Comparison of ENCODE assay signal across 9 cellular contexts in genomic region chr14:68793734-68794129, GRCh38. TPM values are rescaled to one million over a fixed set of nuclear protein-coding genes. Genes with fewer than 3 reads are reported as not detected.
DNase-seq lines count a peak whose midpoint lies in the region; ATAC-seq, FAIRE-seq and TF ChIP-seq lines count a peak whose summit lies in the region.
"Had no signal": no experiment of that assay in that cellular context is flagged by ENCODE, and none has a peak within 500 bp of the region (broad histone marks: within the 10 kb centered on the region; RNA-seq: fewer than 3 reads in every experiment).

No MANE protein-coding gene starts in this region.

- H3K36me3 ChIP-seq in BLaER1 = peaks cover 31% of the 10 kb centered on the region
- H3K36me3 ChIP-seq in MG63 = peaks cover 38% of the 10 kb centered on the region
- H3K36me3 ChIP-seq in bronchial epithelial cell (ENCODE audit: control insufficient read depth, insufficient read depth, low read length) = peaks cover 31% of the 10 kb centered on the region
- peaks cover 30% of the 10 kb centered on the region for H3K36me3 ChIP-seq in mesodermal cell (ENCODE audit: control insufficient read depth, insufficient read depth, low read length)
- peaks cover 0 to 25% (median 9%) of the 10 kb centered on the region in 4 donors for H3K36me3 ChIP-seq in transverse colon

- peak overlapping the region; percentile 99 for H3K4me3 ChIP-seq in BLaER1
- peak overlapping the region; percentile 85 for H3K4me3 ChIP-seq in MG63
- H3K4me3 ChIP-seq in bronchial epithelial cell (ENCODE audit: low read depth, low read length) = peak overlapping the region; percentile 96
- H3K4me3 ChIP-seq in mesodermal cell (ENCODE audit: extremely low read depth, insufficient read depth, low read length, poor library complexity, severe bottlenecking) = peak overlapping the region; percentile 99
- H3K4me3 ChIP-seq in transverse colon = peak overlapping the region; percentile 55 to 86 (median 70)

- H3K27ac ChIP-seq in BLaER1 (peak overlapping the region; percentile 97), mesodermal cell (ENCODE audit: low read depth, low read length, severe bottlenecking) (peak overlapping the region; percentile 100), transverse colon (peak overlapping the region; percentile 97 to 100 (median 98))

- peak overlapping the region; percentile 90 for H3K4me2 ChIP-seq in BLaER1

- intact Hi-C loops in transverse colon (cut with DNase I; ENCODE audit: low total_unique reads) = loop anchor here (2.0 to 10.0 kb wide), 3 partner anchors 245 to 546 kb away; no protein-coding TSS in a partner anchor

- no peak for DNase-seq in MG63
- no peak for DNase-seq in bronchial epithelial cell (ENCODE audit: low read depth)
- DNase-seq in transverse colon = no peak
- no peak for DNase-seq in globus pallidus (ENCODE audit: low spot score)
- no peak for DNase-seq in NCI-H345 (lab: John Stamatoyannopoulos, UW)

- H3K4me1 ChIP-seq in BLaER1 (peaks cover 15% of the 10 kb centered on the region), mesodermal cell (ENCODE audit: control insufficient read depth, insufficient read depth, low read length, poor library complexity, severe bottlenecking) (peaks cover 27% of the 10 kb centered on the region), transverse colon (peaks cover 9 to 26% (median 24%) of the 10 kb centered on the region in 4 donors)

- H3K9ac ChIP-seq in BLaER1 = peak overlapping the region; percentile 93

- no peaks in the 10 kb centered on the region for H3K27me3 ChIP-seq in BLaER1
- H3K27me3 ChIP-seq in MG63 = no peaks in the 10 kb centered on the region
- no peaks in the 10 kb centered on the region for H3K27me3 ChIP-seq in bronchial epithelial cell (ENCODE audit: control insufficient read depth, insufficient read depth, low read length)
- no peaks in the 10 kb centered on the region for H3K27me3 ChIP-seq in transverse colon

- 0% methylated on average over 8 to 18 of the region's 33 CpGs for WGBS in mesodermal cell (ENCODE audit: insufficient coverage in 2 of 2), 2 experiments
- 1 to 3% methylated on average over 8 to 33 of the region's 33 CpGs for WGBS in transverse colon (ENCODE audit: low coverage in 1 of 2), 2 donors

- TF ChIP-seq CTCF in bronchial epithelial cell (IDR thresholded peaks at IDR 0.05; ENCODE audit: insufficient read depth, low read length, severe bottlenecking) (no peak), transverse colon (IDR thresholded peaks at IDR 0.05) (no peak)

- ATAC-seq in HG02759 (IDR thresholded peaks at IDR 0.05; ENCODE audit: unreplicated experiment) = no peak

- TF ChIP-seq POLR2A in transverse colon (IDR thresholded peaks at IDR 0.05) = no peak

- TF ChIP-seq EP300 in transverse colon (IDR thresholded peaks at IDR 0.05; ENCODE audit: low read depth) = no peak

- H3K9me3 ChIP-seq in BLaER1 (peaks cover 4% of the 10 kb centered on the region; the same call in 1 of the 2 replicates), MG63 (no peaks in the 10 kb centered on the region), mesodermal cell (ENCODE audit: control insufficient read depth, low read length) (no peaks in the 10 kb centered on the region), transverse colon (no peaks in the 10 kb centered on the region)

- no peak for FAIRE-seq in bronchial epithelial cell (lab: Jason Lieb, UNC)
- FAIRE-seq: islet of Langerhans had no signal

- H4K20me1 ChIP-seq in BLaER1 = peaks cover 39% of the 10 kb centered on the region

- in situ Hi-C loops in transverse colon (cut with MboI; ENCODE audit: low pct_ligation_motif_present in 1 of 4, low pct_unique_long_range_greater_than_20kb in 1 of 4, low sequenced_read_pairs in 3 of 4) = no loop called here

RNA-seq across cellular contexts. Expression of gene ZFP36L1, which starts 0.9 kb away (rescaled TPM):
- 9.3 and 30.2 TPM in 2 replicates for total RNA-seq in MG63 (2014; rRNA removed; shearing (Covaris generic); ENCODE audit: low replicate concordance)
- total RNA-seq in bronchial epithelial cell = 12.7 and 15.5 TPM in 2 replicates
- 184 TPM for polyA plus RNA-seq in mesodermal cell (2013, experiment 1 of 2)
- 167 TPM for polyA plus RNA-seq in mesodermal cell (2013, experiment 2 of 2)
- total RNA-seq in transverse colon = 100 to 1,000 TPM; 180 to 712 (median 266) TPM
